Comparison of ENCODE assay signal across 29 cellular contexts in genomic region chr4:162911349-162911748, GRCh38.
"Had no signal": no experiment of that assay in that cellular context is flagged by ENCODE, and none has a peak within 500 bp of the region (broad histone marks: within the 10 kb centered on the region; RNA-seq: fewer than 3 reads in every experiment).

No MANE protein-coding gene starts in this region.

- H3K36me3 ChIP-seq: colonic mucosa, esophagus muscularis mucosa, esophagus squamous epithelium, gastrocnemius medialis, gastroesophageal sphincter, heart left ventricle, heart right ventricle had no signal

- H3K79me2 ChIP-seq: hepatocyte had no signal

- H3K4me3 ChIP-seq: colonic mucosa, coronary artery, dorsolateral prefrontal cortex, esophagus muscularis mucosa, esophagus squamous epithelium, gastrocnemius medialis, gastroesophageal sphincter, heart left ventricle, heart right ventricle, hepatocyte had no signal

- H3K27ac ChIP-seq: colonic mucosa, coronary artery, dorsolateral prefrontal cortex, epithelial cell of prostate, esophagus muscularis mucosa, esophagus squamous epithelium, foreskin keratinocyte, gastrocnemius medialis, gastroesophageal sphincter, heart left ventricle, heart right ventricle, hepatocyte had no signal

- H3K27me3 ChIP-seq: colonic mucosa, dorsolateral prefrontal cortex, esophagus muscularis mucosa, esophagus squamous epithelium, foreskin keratinocyte, gastrocnemius medialis, gastroesophageal sphincter, heart left ventricle, heart right ventricle, hepatocyte had no signal

- H3K4me2 ChIP-seq: hepatocyte had no signal

- H2AFZ ChIP-seq: hepatocyte had no signal

- H3K4me1 ChIP-seq: colonic mucosa, esophagus muscularis mucosa, esophagus squamous epithelium, foreskin keratinocyte, gastrocnemius medialis, gastroesophageal sphincter, heart left ventricle, heart right ventricle had no signal

- FAIRE-seq: colon, endometrium, endothelial cell of umbilical vein, frontal cortex had no signal

- H3K9me3 ChIP-seq: colonic mucosa, gastrocnemius medialis had no signal

- ATAC-seq: effector memory CD8-positive, alpha-beta T cell; esophagus mucosa; foreskin keratinocyte; gastrocnemius medialis; gastroesophageal sphincter; heart left ventricle; heart right ventricle had no signal

- DNase-seq: colonic mucosa; cortex of kidney; dermis blood vessel endothelial cell; dorsolateral prefrontal cortex; effector CD4-positive, alpha-beta T cell; effector CD8-positive, alpha-beta T cell; effector memory CD4-positive, alpha-beta T cell; effector memory CD8-positive, alpha-beta T cell; endodermal cell; erythroblast; esophagus squamous epithelium; foreskin fibroblast; foreskin keratinocyte; foreskin melanocyte; gastrocnemius medialis; glutamatergic neuron; head of caudate nucleus; heart left ventricle; heart right ventricle had no signal
